ENCODE assay signal across 8 cellular contexts in the genomic region with DNA sequence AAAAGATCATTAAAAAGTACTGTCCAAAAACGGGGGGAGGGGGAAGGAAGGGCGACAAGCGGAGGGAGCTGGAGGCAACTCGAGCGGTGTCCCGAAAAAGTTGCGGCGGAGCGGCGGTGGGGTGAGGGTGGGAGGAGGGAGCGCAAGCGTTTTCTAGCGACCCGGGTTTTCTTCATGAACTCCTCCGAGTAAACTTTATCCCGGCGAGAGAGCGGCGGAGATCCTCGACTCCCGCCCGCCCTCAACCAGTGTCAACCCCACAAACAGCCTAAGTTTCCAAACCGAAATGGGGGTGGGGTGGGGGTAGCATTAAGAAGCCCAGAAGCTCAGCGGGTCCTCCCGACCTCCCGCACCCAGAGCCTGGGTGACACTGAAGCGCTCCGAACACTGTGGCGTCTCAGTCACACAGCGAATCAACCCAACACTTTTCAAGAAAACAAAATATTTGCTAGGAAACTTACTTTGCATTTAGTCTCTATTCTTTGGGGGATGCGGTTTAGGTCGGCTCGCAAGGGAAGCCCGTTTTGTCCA.
DNase-seq lines count a peak whose midpoint lies in the region; ATAC-seq, FAIRE-seq and TF ChIP-seq lines count a peak whose summit lies in the region.

No MANE protein-coding gene starts in this region.

- in situ Hi-C loops in GM23248 (cut with MboI), result no loop called here

- WGBS in GM23248 (ENCODE audit: low coverage in 1 of 2, low lambda C conversion rate in 2 of 2, missing lambda C conversion rate in 2 of 2), 2 experiments, result 6% methylated on average over 22 to 34 of the region's 34 CpGs
- WGBS in hepatocyte (ENCODE audit: low lambda C conversion rate, missing lambda C conversion rate), result 0% methylated on average over 18 of the region's 34 CpGs

- H3K9me2 ChIP-seq in GM23248 (ENCODE audit: insufficient read depth) (no peaks in the 10 kb centered on the region), hepatocyte (replicated peaks; ENCODE audit: insufficient read depth) (no peaks in the 10 kb centered on the region)

- H3K79me2 ChIP-seq in GM23248 (ENCODE audit: insufficient read depth), result no peaks in the 10 kb centered on the region
- peaks cover 38% of the 10 kb centered on the region for H3K79me2 ChIP-seq in hepatocyte

- H3K9me3 Mint-ChIP-seq in activated naive CD8-positive, alpha-beta T cell treated with anti-CD3 and anti-CD28 coated beads, Interleukin-2, amount 50 U/mL, for 24 hours, result no peaks in the 10 kb centered on the region

- no peak overlapping the region for H3K9ac ChIP-seq in GM23248

- no peak overlapping the region for H3K27ac ChIP-seq in GM23248
- H3K27ac ChIP-seq in hepatocyte, result peak overlapping the region; percentile 93

- ATAC-seq in activated naive CD8-positive, alpha-beta T cell treated with anti-CD3 and anti-CD28 coated beads, Interleukin-2, amount 50 U/mL, for 24 hours, result no peak
- ATAC-seq in GM21515 (IDR thresholded peaks at IDR 0.05; ENCODE audit: unreplicated experiment) (no peak), HG03378 (IDR thresholded peaks at IDR 0.05; ENCODE audit: unreplicated experiment) (no peak)

- H3K27me3 Mint-ChIP-seq in activated naive CD8-positive, alpha-beta T cell treated with anti-CD3 and anti-CD28 coated beads, Interleukin-2, amount 50 U/mL, for 24 hours, result peaks cover 48% of the 10 kb centered on the region

- peaks cover 4% of the 10 kb centered on the region for H3K36me3 Mint-ChIP-seq in activated naive CD8-positive, alpha-beta T cell treated with anti-CD3 and anti-CD28 coated beads, Interleukin-2, amount 50 U/mL, for 24 hours (ENCODE audit: low read depth)

- DNase-seq in AG09309 (ENCODE audit: low read depth) (no peak), GM23248 (peak; percentile 39), hepatocyte (ENCODE audit: low spot score) (peak; percentile 60), skeletal muscle cell (ENCODE audit: low read depth) (no peak), RCC 7860 (ENCODE audit: low spot score) (no peak)
- DNase-seq in activated naive CD8-positive, alpha-beta T cell treated with anti-CD3 and anti-CD28 coated beads, Interleukin-2, amount 50 U/mL, for 24 hours, result no peak

- peak overlapping the region; percentile 82 for H3K4me2 ChIP-seq in GM23248 (ENCODE audit: unreplicated experiment)
- H3K4me2 ChIP-seq in hepatocyte, result peak overlapping the region; percentile 95

- no peak for FAIRE-seq in RCC 7860 (lab: Jason Lieb, UNC)

- H3K27me3 ChIP-seq in GM23248 (replicated peaks; ENCODE audit: insufficient read depth) (peaks cover 92% of the 10 kb centered on the region), hepatocyte (peaks cover 20% of the 10 kb centered on the region)

- H3K9me3 ChIP-seq in GM23248 (ENCODE audit: low read depth), result no peaks in the 10 kb centered on the region
- H3K9me3 ChIP-seq in hepatocyte (ENCODE audit: low read depth), result no peaks in the 10 kb centered on the region

- peak overlapping the region; percentile 76 for H3K4me3 Mint-ChIP-seq in activated naive CD8-positive, alpha-beta T cell treated with anti-CD3 and anti-CD28 coated beads, Interleukin-2, amount 50 U/mL, for 24 hours

- no peaks in the 10 kb centered on the region for H3F3A ChIP-seq in GM23248 (ENCODE audit: insufficient read depth)

- no peaks in the 10 kb centered on the region for H4K20me1 ChIP-seq in GM23248 (ENCODE audit: insufficient read depth)
- H4K20me1 ChIP-seq in hepatocyte (ENCODE audit: insufficient read depth, poor library complexity, severe bottlenecking), result no peaks in the 10 kb centered on the region

- H3K4me1 Mint-ChIP-seq in activated naive CD8-positive, alpha-beta T cell treated with anti-CD3 and anti-CD28 coated beads, Interleukin-2, amount 50 U/mL, for 24 hours, result peaks cover 25% of the 10 kb centered on the region

- no peak for TF ChIP-seq CTCF in AG09309 (IDR thresholded peaks at IDR 0.05; ENCODE audit: control insufficient read depth, insufficient read depth, low read depth, low read length, missing control alignments)
- no peak for TF ChIP-seq CTCF in hepatocyte (IDR thresholded peaks at IDR 0.05; ENCODE audit: poor library complexity)

- no peak overlapping the region for H3K27ac Mint-ChIP-seq in activated naive CD8-positive, alpha-beta T cell treated with anti-CD3 and anti-CD28 coated beads, Interleukin-2, amount 50 U/mL, for 24 hours

- no peaks in the 10 kb centered on the region for H3K36me3 ChIP-seq in GM23248 (ENCODE audit: low read depth)
- no peaks in the 10 kb centered on the region for H3K36me3 ChIP-seq in hepatocyte (replicated peaks; ENCODE audit: insufficient read depth, low read depth)

- H3K4me3 ChIP-seq in AG09309 (ENCODE audit: control insufficient read depth, low read depth, low read length) (peak overlapping the region; percentile 53), GM23248 (peak overlapping the region; percentile 70), hepatocyte (peak overlapping the region; percentile 92), skeletal muscle cell (ENCODE audit: low read depth, low read length) (peak overlapping the region; percentile 69)

- peak overlapping the region; percentile 86 for H2AFZ ChIP-seq in GM23248
- H2AFZ ChIP-seq in hepatocyte, result peak overlapping the region; percentile 90

- H3K4me1 ChIP-seq in GM23248 (ENCODE audit: insufficient read depth) (peaks cover 13% of the 10 kb centered on the region), hepatocyte (ENCODE audit: insufficient read depth) (peaks cover 4% of the 10 kb centered on the region)

Comparison
In these comparisons a context has a peak if more than half of its experiments do, and no peak if none do; other contexts are left out.
1. DNase-seq: peak in GM23248 (single experiment) and hepatocyte (single experiment); none in AG09309 (single experiment), activated naive CD8-positive, alpha-beta T cell treated with anti-CD3 and anti-CD28 coated beads, Interleukin-2, amount 50 U/mL, for 24 hours (single experiment), skeletal muscle cell (single experiment) and RCC 7860 (single experiment).
2. Peak in every context shown above with its lines, with median percentiles within 50 percentile points of each other: H3K4me3 ChIP-seq.